In genomic region chr2:152200562-152201465, GRCh38 we compare ENCODE assay signal across 8 cellular contexts. TPM values are rescaled to one million over a fixed set of nuclear protein-coding genes. Genes with fewer than 3 reads are reported as not detected.
A peak's percentile ranks its signal among the peaks of the same experiment; 100 is the strongest.
DNase-seq lines count a peak whose midpoint lies in the region; ATAC-seq and TF ChIP-seq lines count a peak whose summit lies in the region.

No MANE protein-coding gene starts in this region.

- DNase-seq in activated CD4-positive, alpha-beta T cell treated with anti-CD3 and anti-CD28 coated beads, Interleukin-2, amount 10 ng/mL, durations not matched to agents 24 days and 14 days, result peak; percentile 56
- no peak for DNase-seq in activated CD4-positive, alpha-beta T cell treated with anti-CD3 and anti-CD28 coated beads, Interleukin-2, amount 50 U/mL, for 4 hours
- DNase-seq in NCI-H2029 treated with DMSO at 0.1 percent for 48 hours (lab: John Stamatoyannopoulos, UW) (peak; percentile 49), brain microvascular endothelial cell (peak; percentile 99), left colon (peak; percentile 70 to 84), thyroid gland (peak; percentile 58 to 64), immature natural killer cell (no peak)

- H3K4me1 Mint-ChIP-seq in activated CD4-positive, alpha-beta T cell treated with anti-CD3 and anti-CD28 coated beads, Interleukin-2, amount 10 ng/mL, durations not matched to agents 24 days and 14 days, result peaks cover 3% of the 10 kb centered on the region
- no peaks in the 10 kb centered on the region for H3K4me1 Mint-ChIP-seq in immature natural killer cell

- H3K27ac ChIP-seq in brain microvascular endothelial cell (peak overlapping the region; percentile 51), thyroid gland (no peak overlapping the region)

- H3K9me3 Mint-ChIP-seq in activated CD4-positive, alpha-beta T cell treated with anti-CD3 and anti-CD28 coated beads, Interleukin-2, amount 10 ng/mL, durations not matched to agents 24 days and 14 days, result no peaks in the 10 kb centered on the region
- peaks cover 0 to 1% (median 0%) of the 10 kb centered on the region in 6 donors for H3K9me3 Mint-ChIP-seq in immature natural killer cell

- H3K27me3 ChIP-seq in brain microvascular endothelial cell (replicated peaks), result no peaks in the 10 kb centered on the region
- H3K27me3 ChIP-seq in thyroid gland, result no peaks in the 10 kb centered on the region

- no peak for TF ChIP-seq POLR2A in thyroid gland (IDR thresholded peaks at IDR 0.05)

- no peaks in the 10 kb centered on the region for H3K9me3 ChIP-seq in thyroid gland

- no peak overlapping the region for H3K27ac Mint-ChIP-seq in activated CD4-positive, alpha-beta T cell treated with anti-CD3 and anti-CD28 coated beads, Interleukin-2, amount 10 ng/mL, durations not matched to agents 24 days and 14 days
- no peak overlapping the region for H3K27ac Mint-ChIP-seq in immature natural killer cell

- no peak overlapping the region for H3K4me3 Mint-ChIP-seq in activated CD4-positive, alpha-beta T cell treated with anti-CD3 and anti-CD28 coated beads, Interleukin-2, amount 10 ng/mL, durations not matched to agents 24 days and 14 days
- H3K4me3 Mint-ChIP-seq in immature natural killer cell, result no peak overlapping the region

- in situ Hi-C loops in brain microvascular endothelial cell (cut with HindIII; ENCODE audit: low pct_ligation_motif_present, low sequenced_read_pairs), result no loop called here

- H3K36me3 Mint-ChIP-seq in activated CD4-positive, alpha-beta T cell treated with anti-CD3 and anti-CD28 coated beads, Interleukin-2, amount 10 ng/mL, durations not matched to agents 24 days and 14 days (ENCODE audit: low read depth), result no peaks in the 10 kb centered on the region
- no peaks in the 10 kb centered on the region for H3K36me3 Mint-ChIP-seq in immature natural killer cell

- ATAC-seq in left colon (peak; percentile 100), GM21447 (IDR thresholded peaks at IDR 0.05; ENCODE audit: unreplicated experiment) (no peak)

- intact Hi-C loops in activated CD4-positive, alpha-beta T cell treated with anti-CD3 and anti-CD28 coated beads, Interleukin-2, amount 10 ng/mL, durations not matched to agents 24 days and 14 days (cut with micrococcal nuclease), result no loop called here
- intact Hi-C loops in left colon (cut with DNase I, micrococcal nuclease) (no loop called here), thyroid gland (cut with DNase I) (no loop called here)

- peaks cover 2% of the 10 kb centered on the region for H3K27me3 Mint-ChIP-seq in activated CD4-positive, alpha-beta T cell treated with anti-CD3 and anti-CD28 coated beads, Interleukin-2, amount 10 ng/mL, durations not matched to agents 24 days and 14 days
- H3K27me3 Mint-ChIP-seq in immature natural killer cell (ENCODE audit: low read depth in 3 of 3), result peaks cover 4 to 16% (median 11%) of the 10 kb centered on the region in 3 donors

- 42 to 45% methylated on average over 9 of the region's 9 CpGs for WGBS in thyroid gland, 2 donors

- H3K4me1 ChIP-seq in thyroid gland, result no peaks in the 10 kb centered on the region

- H3K4me3 ChIP-seq in brain microvascular endothelial cell (ENCODE audit: low read depth, low read length) (peak overlapping the region; percentile 20), thyroid gland (replicated peaks in 1 of 3) (no peak overlapping the region)

- H3K36me3 ChIP-seq in brain microvascular endothelial cell (replicated peaks) (no peaks in the 10 kb centered on the region), thyroid gland (no peaks in the 10 kb centered on the region)

- no peak for TF ChIP-seq CTCF in brain microvascular endothelial cell (IDR thresholded peaks at IDR 0.05; ENCODE audit: low read depth, low read length, missing control alignments)
- TF ChIP-seq CTCF in thyroid gland (IDR thresholded peaks at IDR 0.05), result no peak

RNA-seq across cellular contexts. Expression of gene STAM2, which starts 25.3 kb away (rescaled TPM):
- 16.9 and 22.2 TPM in 2 replicates for total RNA-seq in activated CD4-positive, alpha-beta T cell treated with anti-CD3 and anti-CD28 coated beads, Interleukin-2, amount 10 ng/mL, durations not matched to agents 24 days and 14 days
- total RNA-seq in left colon (10 to 100 TPM; 35.8 to 43.5 TPM), thyroid gland (10 to 100 TPM; 62.1 to 70.6 (median 63.4) TPM)
- polyA plus RNA-seq in immature natural killer cell, result 1 to 10 TPM; 3.9 to 6.6 (median 5.6) TPM

Comparison
In these comparisons a context has a peak if more than half of its experiments do, and no peak if none do; other contexts are left out.
1. DNase-seq: peak in activated CD4-positive, alpha-beta T cell treated with anti-CD3 and anti-CD28 coated beads, Interleukin-2, amount 10 ng/mL, durations not matched to agents 24 days and 14 days (single experiment), NCI-H2029 treated with DMSO at 0.1 percent for 48 hours (single experiment), brain microvascular endothelial cell (single experiment), left colon (2 of 2) and thyroid gland (2 of 2); none in activated CD4-positive, alpha-beta T cell treated with anti-CD3 and anti-CD28 coated beads, Interleukin-2, amount 50 U/mL, for 4 hours (0 of 2) and immature natural killer cell (0 of 3).